ENCODE assay signal across 2 cellular contexts in the genomic region with DNA sequence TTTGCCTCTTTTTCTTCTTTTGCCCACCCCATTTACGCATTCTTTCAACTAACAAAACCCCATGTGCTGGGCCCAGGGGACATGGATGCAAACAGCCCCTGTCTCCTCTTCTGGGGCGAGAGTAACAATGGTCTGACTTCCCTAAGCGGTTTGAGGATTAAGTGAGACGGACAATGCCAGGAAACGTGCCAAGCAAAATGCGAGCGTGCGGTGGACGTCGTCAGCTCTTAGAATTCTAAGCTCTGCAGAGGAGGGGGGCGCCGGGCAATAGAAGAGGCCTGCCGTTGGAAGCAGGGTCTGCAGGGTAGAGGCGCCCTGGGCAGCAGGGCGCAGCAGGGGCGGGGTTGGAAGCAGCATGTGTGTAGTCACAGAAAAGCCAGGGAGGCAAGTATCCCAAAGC.
TF ChIP-seq lines count a peak whose summit lies in the region.

No MANE protein-coding gene starts in this region.

TF ChIP-seq in IMR-90, 13 proteins besides CTCF, POLR2A, EP300 and RAD21:
- TF ChIP-seq CEBPB (IDR thresholded peaks at IDR 0.05; ENCODE audit: low read depth, low read length) (no peak), BHLHE40 (IDR thresholded peaks at IDR 0.05; ENCODE audit: low read depth, low read length) (no peak), FOS (IDR thresholded peaks at IDR 0.05; ENCODE audit: low read depth, low read length) (no peak), MAZ (IDR thresholded peaks at IDR 0.05; ENCODE audit: borderline replicate concordance, low read depth, low read length) (no peak)
- TF ChIP-seq, protein P1, sequence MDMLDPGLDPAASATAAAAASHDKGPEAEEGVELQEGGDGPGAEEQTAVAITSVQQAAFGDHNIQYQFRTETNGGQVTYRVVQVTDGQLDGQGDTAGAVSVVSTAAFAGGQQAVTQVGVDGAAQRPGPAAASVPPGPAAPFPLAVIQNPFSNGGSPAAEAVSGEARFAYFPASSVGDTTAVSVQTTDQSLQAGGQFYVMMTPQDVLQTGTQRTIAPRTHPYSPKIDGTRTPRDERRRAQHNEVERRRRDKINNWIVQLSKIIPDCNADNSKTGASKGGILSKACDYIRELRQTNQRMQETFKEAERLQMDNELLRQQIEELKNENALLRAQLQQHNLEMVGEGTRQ (IDR thresholded peaks at IDR 0.05; ENCODE audit: low read depth, low read length), result no peak
- TF ChIP-seq, protein P2, sequence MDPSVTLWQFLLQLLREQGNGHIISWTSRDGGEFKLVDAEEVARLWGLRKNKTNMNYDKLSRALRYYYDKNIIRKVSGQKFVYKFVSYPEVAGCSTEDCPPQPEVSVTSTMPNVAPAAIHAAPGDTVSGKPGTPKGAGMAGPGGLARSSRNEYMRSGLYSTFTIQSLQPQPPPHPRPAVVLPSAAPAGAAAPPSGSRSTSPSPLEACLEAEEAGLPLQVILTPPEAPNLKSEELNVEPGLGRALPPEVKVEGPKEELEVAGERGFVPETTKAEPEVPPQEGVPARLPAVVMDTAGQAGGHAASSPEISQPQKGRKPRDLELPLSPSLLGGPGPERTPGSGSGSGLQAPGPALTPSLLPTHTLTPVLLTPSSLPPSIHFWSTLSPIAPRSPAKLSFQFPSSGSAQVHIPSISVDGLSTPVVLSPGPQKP (IDR thresholded peaks at IDR 0.05; ENCODE audit: borderline replicate concordance, low read depth, low read length), result no peak
TF ChIP-seq in IMR-90: peak in this region for 0.

TF ChIP-seq in GM12891, 5 proteins besides CTCF, POLR2A, EP300 and RAD21:
- no peak for TF ChIP-seq PAX5 (IDR thresholded peaks at IDR 0.05; ENCODE audit: insufficient read depth, low read length, severe bottlenecking)
- no peak for TF ChIP-seq POLR2AphosphoS5 (IDR thresholded peaks at IDR 0.05; ENCODE audit: low read depth, low read length)
- TF ChIP-seq SPI1 (IDR thresholded peaks at IDR 0.05; ENCODE audit: low read depth, low read length), result no peak
- TF ChIP-seq POU2F2 (IDR thresholded peaks at IDR 0.05; ENCODE audit: low read depth, low read length), result no peak
- no peak for TF ChIP-seq TAF1 (IDR thresholded peaks at IDR 0.05; ENCODE audit: low read depth, low read length)
